ENCODE assay signal across 8 cellular contexts in genomic region chr22:30301995-30302809, GRCh38. TPM values are rescaled to one million over a fixed set of nuclear protein-coding genes. Genes with fewer than 3 reads are reported as not detected.
A peak's percentile ranks its signal among the peaks of the same experiment; 100 is the strongest.
DNase-seq lines count a peak whose midpoint lies in the region; ATAC-seq and TF ChIP-seq lines count a peak whose summit lies in the region.

No MANE protein-coding gene starts in this region.

- H3K9ac ChIP-seq in MM.1S (ENCODE audit: low read length), result no peak overlapping the region

- H3K9me3 ChIP-seq in MM.1S (replicated peaks; ENCODE audit: insufficient read depth, low read length), result no peaks in the 10 kb centered on the region
- no peaks in the 10 kb centered on the region for H3K9me3 ChIP-seq in body of pancreas
- no peaks in the 10 kb centered on the region for H3K9me3 ChIP-seq in HAP-1

- H3K9me2 ChIP-seq in MM.1S (replicated peaks; ENCODE audit: insufficient read depth, low read length), result no peaks in the 10 kb centered on the region

- peaks cover 21% of the 10 kb centered on the region for H3K79me2 ChIP-seq in MM.1S (ENCODE audit: low read length)

- H3K36me3 ChIP-seq in MM.1S (replicated peaks; ENCODE audit: insufficient read depth, low read length) (no peaks in the 10 kb centered on the region), body of pancreas (replicated peaks in 1 of 2; ENCODE audit: insufficient read depth in 1 of 2, low read depth in 2 of 2) (no peaks in the 10 kb centered on the region), HAP-1 (replicated peaks) (no peaks in the 10 kb centered on the region; the same call in none of the 2 replicates)

- 48 to 72% methylated on average over 9 of the region's 9 CpGs for WGBS in body of pancreas, 2 donors

- intact Hi-C loops in body of pancreas (cut with DNase I), result no loop called here

- ATAC-seq in body of pancreas, result peak; percentile 14

- no peak for TF ChIP-seq POLR2A in body of pancreas (IDR thresholded peaks at IDR 0.05)

- DNase-seq in Ammon's horn (ENCODE audit: low spot score) (peak; percentile 74), MM.1S (no peak), body of pancreas (peak in 2 of 4 donors; percentile 19 to 67), midbrain (lab: John Stamatoyannopoulos, UW) (peak; percentile 34), HAP-1 (ENCODE audit: low spot score in 2 of 2) (no peak), NK-92 (lab: John Stamatoyannopoulos, UW; ENCODE audit: unreplicated experiment) (no peak), NCI-H2196 (lab: John Stamatoyannopoulos, UW; ENCODE audit: unreplicated experiment) (no peak)
- DNase-seq in central memory CD4-positive, alpha-beta T cell, result no peak

- in situ Hi-C loops in HAP-1 (cut with MboI; ENCODE audit: low sequenced_read_pairs), result no loop called here

- H3K27me3 ChIP-seq in MM.1S (replicated peaks; ENCODE audit: insufficient read depth, low read length) (no peaks in the 10 kb centered on the region), body of pancreas (no peaks in the 10 kb centered on the region), HAP-1 (ENCODE audit: low read depth) (no peaks in the 10 kb centered on the region)

- H3K4me3 ChIP-seq in MM.1S (ENCODE audit: low read length) (no peak overlapping the region), body of pancreas (no peak overlapping the region), HAP-1 (no peak overlapping the region)

- H3K4me1 ChIP-seq in MM.1S (ENCODE audit: low read length) (peaks cover 44% of the 10 kb centered on the region), body of pancreas (peaks cover 66% of the 10 kb centered on the region), HAP-1 (no peaks in the 10 kb centered on the region)

- no peak overlapping the region for H2AFZ ChIP-seq in MM.1S (ENCODE audit: low read length)

- H4K20me1 ChIP-seq in MM.1S (ENCODE audit: insufficient read depth, low read length), result no peaks in the 10 kb centered on the region

- H3F3A ChIP-seq in MM.1S (ENCODE audit: insufficient read depth, low read length), result peaks cover 19% of the 10 kb centered on the region

- TF ChIP-seq CTCF in MM.1S (IDR thresholded peaks at IDR 0.05; ENCODE audit: low read length) (no peak), body of pancreas (IDR thresholded peaks at IDR 0.05) (no peak)

- H3K27ac ChIP-seq in MM.1S (ENCODE audit: low read length) (peak overlapping the region; percentile 48; the same call in 1 of the 2 replicates), body of pancreas (peak overlapping the region; percentile 13 to 79 (median 68))

- H3K4me2 ChIP-seq in MM.1S (ENCODE audit: low read depth, low read length), result peak overlapping the region; percentile 33

RNA-seq across cellular contexts. Expression of gene CASTOR1, which starts 12.9 kb away (rescaled TPM):
- total RNA-seq in body of pancreas, result 10 to 100 TPM in 1 of 2 donors, 1 to 10 TPM in 1; 4.2 to 21.4 TPM

RNA-seq across cellular contexts. Expression of gene TBC1D10A, which starts 24.5 kb away (rescaled TPM):
- 10 to 100 TPM in 1 of 2 donors, 1 to 10 TPM in 1; 4.3 to 15.0 TPM for total RNA-seq in body of pancreas

RNA-seq across cellular contexts. Expression of gene OSM, which starts 35.6 kb away (rescaled TPM):
- not detected for total RNA-seq in body of pancreas

RNA-seq across cellular contexts. Expression of gene SF3A1, which starts 54.5 kb away (rescaled TPM):
- total RNA-seq in body of pancreas, result 10 to 100 TPM; 30.6 to 77.1 TPM

RNA-seq across cellular contexts. Expression of gene CCDC157, which starts 54.6 kb away (rescaled TPM):
- total RNA-seq in body of pancreas, result 10 to 100 TPM in 1 of 2 donors, 1 to 10 TPM in 1; 3.1 to 10.5 TPM

Comparison
In these comparisons a context has a peak if more than half of its experiments do, and no peak if none do; other contexts are left out.
1. DNase-seq: peak in Ammon's horn (single experiment) and midbrain (single experiment); none in MM.1S (single experiment), HAP-1 (0 of 2), central memory CD4-positive, alpha-beta T cell (single experiment), NK-92 (single experiment) and NCI-H2196 (single experiment).